ENCODE assay signal across 8 cellular contexts in genomic region chr2:238158807-238159539, GRCh38. TPM values are rescaled to one million over a fixed set of nuclear protein-coding genes. Genes with fewer than 3 reads are reported as not detected.
A peak's percentile ranks its signal among the peaks of the same experiment; 100 is the strongest.
DNase-seq lines count a peak whose midpoint lies in the region; ATAC-seq and TF ChIP-seq lines count a peak whose summit lies in the region.

ERFE (plus strand) TSS chr2:238158970; CDS start chr2:238159008, 38 bp downstream.

- H3K36me3 Mint-ChIP-seq in T-helper 17 cell (ENCODE audit: low read depth), result no peaks in the 10 kb centered on the region

- H3K27me3 ChIP-seq in GM06990 (replicated peaks; ENCODE audit: control insufficient read depth, insufficient read depth, low read length), result no peaks in the 10 kb centered on the region
- H3K27me3 ChIP-seq in breast epithelium, result peaks cover 0 to 21% of the 10 kb centered on the region in 2 donors

- H3K4me3 ChIP-seq in GM06990 (replicated peaks; ENCODE audit: low read depth, low read length) (peak within 1 kb of the TSS; percentile 35), breast epithelium (peak within 1 kb of the TSS; percentile 10 to 57 (median 37))

- peak within 1 kb of the TSS; percentile 75 for H3K4me3 Mint-ChIP-seq in T-helper 17 cell

- DNase-seq in GM06990 (ENCODE audit: extremely low read depth, insufficient read length) (peak; percentile 43), HT-29 (ENCODE audit: low spot score) (peak; percentile 39), T-helper 17 cell (peak in 1 of 3 donors; percentile 40), breast epithelium (ENCODE audit: low spot score in 2 of 2) (no peak), left kidney (ENCODE audit: low read depth, low spot score) (peak; percentile 86)
- peak in 2 of 3 experiments; percentile 26 to 33 for DNase-seq in stimulated activated CD4-positive, alpha-beta T cell treated with anti-CD3 and anti-CD28 coated beads, TNF-alpha, amount 100 ng/mL, for 4 hours (ENCODE audit: low read depth in 3 of 3)

- peak within 1 kb of the TSS; percentile 29 for H3K27ac Mint-ChIP-seq in T-helper 17 cell

- peaks cover 12% of the 10 kb centered on the region for H3K4me1 Mint-ChIP-seq in T-helper 17 cell

- ATAC-seq in T-helper 17 cell (peak; percentile 83), HG03571 (IDR thresholded peaks at IDR 0.05; ENCODE audit: unreplicated experiment) (no peak), HG03457 (IDR thresholded peaks at IDR 0.05; ENCODE audit: unreplicated experiment) (no peak)

- no peak within 1 kb of the TSS for H3K27ac ChIP-seq in breast epithelium

- H3K9me3 ChIP-seq in T-helper 17 cell (ENCODE audit: control insufficient read depth, low read length, poor library complexity, severe bottlenecking), result no peaks in the 10 kb centered on the region
- no peaks in the 10 kb centered on the region for H3K9me3 ChIP-seq in breast epithelium

- H3K4me1 ChIP-seq in breast epithelium, result no peaks in the 10 kb centered on the region

- H3K36me3 ChIP-seq in GM06990 (ENCODE audit: control insufficient read depth, insufficient read depth, low read length) (no peaks in the 10 kb centered on the region), breast epithelium (no peaks in the 10 kb centered on the region)

- peak; percentile 19 for TF ChIP-seq CTCF in GM06990 (IDR thresholded peaks at IDR 0.05; ENCODE audit: insufficient read depth, low read length, poor library complexity, severe bottlenecking)
- no peak for TF ChIP-seq CTCF in breast epithelium (IDR thresholded peaks at IDR 0.05)

- TF ChIP-seq POLR2A in breast epithelium (IDR thresholded peaks at IDR 0.05), result no peak

- peaks cover 20% of the 10 kb centered on the region for H3K27me3 Mint-ChIP-seq in T-helper 17 cell

- intact Hi-C loops in breast epithelium (cut with DNase I; ENCODE audit: low total_unique reads), result no loop called here

RNA-seq across cellular contexts. Expression of gene ERFE, which starts in this region (rescaled TPM):
- 4.0 and 4.5 TPM in 2 replicates for total RNA-seq in HT-29 (2014; rRNA removed; shearing (Covaris generic))
- total RNA-seq in T-helper 17 cell (not detected), breast epithelium (under 1 TPM in 2 of 3 donors, not detected in 1; 0.48 to 0.98 TPM)

Comparison
In these comparisons a context has a peak if more than half of its experiments do, and no peak if none do; other contexts are left out.
1. Peak in ATAC-seq in T-helper 17 cell; RNA of the gene not detected or under 1 TPM.
2. DNase-seq: peak in GM06990 (single experiment), HT-29 (single experiment), left kidney (single experiment) and stimulated activated CD4-positive, alpha-beta T cell treated with anti-CD3 and anti-CD28 coated beads, TNF-alpha, amount 100 ng/mL, for 4 hours (2 of 3); none in breast epithelium (0 of 2).